Comparison of ENCODE assay signal across 1 cellular context in genomic region chr12:14802961-14803829, GRCh38.
TF ChIP-seq lines count a peak whose summit lies in the region.

A gene with protein sequence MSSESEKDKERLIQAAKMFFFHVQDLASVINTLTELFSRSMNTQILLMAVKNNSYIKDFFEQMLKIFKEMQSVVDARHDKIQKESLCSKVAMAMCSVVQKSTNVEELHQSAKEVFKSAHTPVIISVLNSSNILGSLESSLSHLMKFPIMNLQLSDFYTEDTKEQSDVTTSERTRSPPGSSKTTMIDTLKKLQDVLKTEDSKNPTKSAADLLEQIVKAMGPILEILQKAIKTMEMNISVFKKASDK (plus strand): TSS chr12:14803670. CDS start chr12:14822936, 19,266 bp downstream.
TSS of gene WBP11 (minus strand) at chr12:14803478. CDS start at chr12:14801383, 2,095 bp downstream.

TF ChIP-seq in H1, 55 proteins besides CTCF, POLR2A, EP300 and RAD21 (continued from another document):
- TF ChIP-seq ATF3 (IDR thresholded peaks at IDR 0.05; ENCODE audit: insufficient read depth, low read depth, low read length) (no peak), CHD2 (IDR thresholded peaks at IDR 0.05; ENCODE audit: low read length) (peak; percentile 76), FOSL1 (IDR thresholded peaks at IDR 0.05; ENCODE audit: insufficient read depth, low read depth, low read length) (no peak), PHF8 (conservative IDR thresholded peaks at IDR 0.05; ENCODE audit: low read depth, low read length) (peak; percentile 72), POLR2AphosphoS5 (IDR thresholded peaks at IDR 0.05; ENCODE audit: low read depth, low read length) (peak; percentile 92; the same call in 1 of the 2 replicates), SRF (IDR thresholded peaks at IDR 0.05; ENCODE audit: low read depth, low read length) (no peak), ZNF274 (IDR thresholded peaks at IDR 0.05; ENCODE audit: borderline replicate concordance, extremely low read depth, low read length) (no peak), JUN (IDR thresholded peaks at IDR 0.05; ENCODE audit: low read depth, low read length) (no peak), CEBPB (IDR thresholded peaks at IDR 0.05; ENCODE audit: low read depth, low read length) (no peak), TCF12 (IDR thresholded peaks at IDR 0.05; ENCODE audit: low read depth, low read length) (no peak), EGR1 (IDR thresholded peaks at IDR 0.05; ENCODE audit: borderline replicate concordance, low read depth, low read length) (no peak), SUZ12 (IDR thresholded peaks at IDR 0.05; ENCODE audit: low read length) (no peak), SP1 (IDR thresholded peaks at IDR 0.05; ENCODE audit: low read depth, low read length) (peak; percentile 86), ATF2 (IDR thresholded peaks at IDR 0.05; ENCODE audit: low read length) (no peak), EZH2 (IDR thresholded peaks at IDR 0.05; ENCODE audit: low read depth, low read length, severe bottlenecking) (no peak), TEAD4 (IDR thresholded peaks at IDR 0.05; ENCODE audit: low read depth, low read length) (peak; percentile 91), POU5F1 (IDR thresholded peaks at IDR 0.05; ENCODE audit: low read depth, low read length) (no peak), KDM4A (IDR thresholded peaks at IDR 0.05; ENCODE audit: low read depth, low read length, severe bottlenecking) (peak; percentile 59), YY1 (IDR thresholded peaks at IDR 0.05; ENCODE audit: low read depth, low read length) (peak; percentile 97), TAF1 (IDR thresholded peaks at IDR 0.05; ENCODE audit: low read depth, low read length) (peak; percentile 97), BCL11A (IDR thresholded peaks at IDR 0.05; ENCODE audit: low read depth in 2 of 2, low read length in 2 of 2) (no peak), CREB1 (IDR thresholded peaks at IDR 0.05) (peak; percentile 85), CTBP2 (IDR thresholded peaks at IDR 0.05; ENCODE audit: borderline replicate concordance, insufficient read depth, insufficient read length, low read length) (no peak), KDM1A (IDR thresholded peaks at IDR 0.05; ENCODE audit: borderline replicate concordance, low read length) (no peak), ASH2L (IDR thresholded peaks at IDR 0.05; ENCODE audit: low read length) (peak; percentile 91), RNF2 (IDR thresholded peaks at IDR 0.05; ENCODE audit: borderline replicate concordance, low read depth, low read length, missing control alignments, poor library complexity, severe bottlenecking) (no peak), RBBP5 (IDR thresholded peaks at IDR 0.05; ENCODE audit: borderline replicate concordance, low read depth, low read length) (peak; percentile 99), CHD7 (IDR thresholded peaks at IDR 0.05; ENCODE audit: insufficient replicate concordance, low read length) (no peak), SP2 (IDR thresholded peaks at IDR 0.05; ENCODE audit: low read length) (peak; percentile 92), BACH1 (IDR thresholded peaks at IDR 0.05; ENCODE audit: low read length) (no peak), KDM5A (IDR thresholded peaks at IDR 0.05; ENCODE audit: low read length) (peak; percentile 73), GTF2F1 (IDR thresholded peaks at IDR 0.05; ENCODE audit: borderline replicate concordance, low read depth, low read length) (no peak), RXRA (IDR thresholded peaks at IDR 0.05; ENCODE audit: insufficient read depth, low read depth, low read length) (no peak), SIN3A (conservative IDR thresholded peaks at IDR 0.05 in 1 of 2, IDR thresholded peaks at IDR 0.05 in 1 of 2; ENCODE audit: low read depth in 1 of 2, low read length in 2 of 2) (peak in 1 of 2 experiments; percentile 78; a peak in 1 of 4 replicates), SAP30 (IDR thresholded peaks at IDR 0.05; ENCODE audit: insufficient read depth, insufficient replicate concordance, low read length) (peak; percentile 48), JUND (IDR thresholded peaks at IDR 0.05; ENCODE audit: low read length) (no peak), RFX5 (IDR thresholded peaks at IDR 0.05; ENCODE audit: borderline replicate concordance, low read depth, low read length) (no peak), CBX5 (IDR thresholded peaks at IDR 0.05; ENCODE audit: low read depth, low read length) (no peak), SIX5 (IDR thresholded peaks at IDR 0.05; ENCODE audit: low read depth, low read length) (no peak), TAF7 (optimal IDR thresholded peaks at IDR 0.05; ENCODE audit: borderline replicate concordance, low read depth, low read length) (peak; percentile 59), SIRT6 (IDR thresholded peaks at IDR 0.05; ENCODE audit: low read length) (no peak), SP4 (IDR thresholded peaks at IDR 0.05; ENCODE audit: low read length) (no peak), MAX (IDR thresholded peaks at IDR 0.05) (no peak), TBP (IDR thresholded peaks at IDR 0.05; ENCODE audit: low read depth, low read length) (peak; percentile 90), GABPA (IDR thresholded peaks at IDR 0.05; ENCODE audit: borderline replicate concordance, insufficient read depth, low read length) (peak; percentile 88; the same call in 1 of the 2 replicates), NRF1 (IDR thresholded peaks at IDR 0.05; ENCODE audit: low read depth, low read length) (no peak)
